Comparison of ENCODE assay signal across 11 cellular contexts in genomic region chr2:236550701-236551465, GRCh38. TPM values are rescaled to one million over a fixed set of nuclear protein-coding genes. Genes with fewer than 3 reads are reported as not detected.
DNase-seq lines count a peak whose midpoint lies in the region; ATAC-seq lines count a peak whose summit lies in the region.
"Had no signal": no experiment of that assay in that cellular context is flagged by ENCODE, and none has a peak within 500 bp of the region (broad histone marks: within the 10 kb centered on the region; RNA-seq: fewer than 3 reads in every experiment).

No MANE protein-coding gene starts in this region.

- H3K36me3 Mint-ChIP-seq in activated CD4-positive, alpha-beta T cell treated with anti-CD3 and anti-CD28 coated beads for 36 hours (ENCODE audit: low read depth) = peaks cover 21% of the 10 kb centered on the region
- H3K36me3 Mint-ChIP-seq in activated CD4-positive, alpha-beta T cell treated with anti-CD3 and anti-CD28 coated beads, Interleukin-2, amount 10 ng/mL, durations not matched to agents 24 days and 14 days (ENCODE audit: low read depth) = peaks cover 42% of the 10 kb centered on the region
- H3K36me3 Mint-ChIP-seq in naive thymus-derived CD4-positive, alpha-beta T cell = peaks cover 6 to 70% (median 18%) of the 10 kb centered on the region in 5 donors

- peak; percentile 17 for ATAC-seq in activated CD4-positive, alpha-beta T cell treated with anti-CD3 and anti-CD28 coated beads for 36 hours
- ATAC-seq in GM21515 (IDR thresholded peaks at IDR 0.05; ENCODE audit: unreplicated experiment) (peak; percentile 57), HG03342 (IDR thresholded peaks at IDR 0.05; ENCODE audit: unreplicated experiment) (peak; percentile 61), HG02884 (IDR thresholded peaks at IDR 0.05; ENCODE audit: unreplicated experiment) (no peak)
- no peak for ATAC-seq in naive thymus-derived CD4-positive, alpha-beta T cell

- no peaks in the 10 kb centered on the region for H3K36me3 ChIP-seq in naive thymus-derived CD4-positive, alpha-beta T cell (ENCODE audit: control insufficient read depth in 2 of 3, insufficient read depth in 3 of 3, low read length in 3 of 3)

- POLR2A ChIA-PET in activated CD4-positive, alpha-beta T cell treated with anti-CD3 and anti-CD28 coated beads for 36 hours (lab: Charles Lee) = no interaction called here
- POLR2A ChIA-PET in naive thymus-derived CD4-positive, alpha-beta T cell (lab: Charles Lee) = interaction anchor here (1.1 to 1.4 kb wide), 4 partner anchors 12 to 33 kb away, joined by 3 to 6 read pairs (median 4); no protein-coding TSS in a partner anchor

- H3K4me1 ChIP-seq in naive thymus-derived CD4-positive, alpha-beta T cell (ENCODE audit: control insufficient read depth in 2 of 2, insufficient read depth in 2 of 2, low read length in 2 of 2) = peaks cover 62 to 87% of the 10 kb centered on the region in 2 donors

- no peaks in the 10 kb centered on the region for H3K27me3 ChIP-seq in naive thymus-derived CD4-positive, alpha-beta T cell (ENCODE audit: control insufficient read depth in 2 of 2, insufficient read depth in 2 of 2, low read length in 2 of 2)

- no peak overlapping the region for H3K27ac Mint-ChIP-seq in activated CD4-positive, alpha-beta T cell treated with anti-CD3 and anti-CD28 coated beads for 36 hours
- no peak overlapping the region for H3K27ac Mint-ChIP-seq in activated CD4-positive, alpha-beta T cell treated with anti-CD3 and anti-CD28 coated beads, Interleukin-2, amount 10 ng/mL, durations not matched to agents 24 days and 14 days
- H3K27ac Mint-ChIP-seq in naive thymus-derived CD4-positive, alpha-beta T cell = peak overlapping the region in 8 of 9 donors; percentile 66 to 94 (median 87)

- H3K4me3 ChIP-seq in naive thymus-derived CD4-positive, alpha-beta T cell (ENCODE audit: low read length) = no peak overlapping the region
- H3K4me3 ChIP-seq: lung had no signal

- no peak overlapping the region for H3K4me3 Mint-ChIP-seq in activated CD4-positive, alpha-beta T cell treated with anti-CD3 and anti-CD28 coated beads for 36 hours
- no peak overlapping the region for H3K4me3 Mint-ChIP-seq in activated CD4-positive, alpha-beta T cell treated with anti-CD3 and anti-CD28 coated beads, Interleukin-2, amount 10 ng/mL, durations not matched to agents 24 days and 14 days
- H3K4me3 Mint-ChIP-seq in naive thymus-derived CD4-positive, alpha-beta T cell = peak overlapping the region in 1 of 10 donors; percentile 13

- peak; percentile 69 for DNase-seq in activated CD4-positive, alpha-beta T cell treated with anti-CD3 and anti-CD28 coated beads for 36 hours
- no peak for DNase-seq in activated CD4-positive, alpha-beta T cell treated with anti-CD3 and anti-CD28 coated beads, Interleukin-2, amount 10 ng/mL, durations not matched to agents 24 days and 14 days
- no peak for DNase-seq in naive thymus-derived CD4-positive, alpha-beta T cell
- DNase-seq in inferior parietal cortex (ENCODE audit: extremely low spot score) (no peak), T-helper 9 cell (no peak)
- DNase-seq: activated T-cell treated with anti-CD3 and anti-CD28 coated beads, Interleukin-2, amount 50 U/mL, for 4 hours had no signal

- peaks cover 0 to 9% (median 0%) of the 10 kb centered on the region in 3 experiments for H3K9me3 ChIP-seq in naive thymus-derived CD4-positive, alpha-beta T cell (ENCODE audit: control insufficient read depth in 2 of 3, low read length in 3 of 3)

- H3K9me3 Mint-ChIP-seq in activated CD4-positive, alpha-beta T cell treated with anti-CD3 and anti-CD28 coated beads for 36 hours (ENCODE audit: low read depth) = peaks cover 20% of the 10 kb centered on the region
- peaks cover 27% of the 10 kb centered on the region for H3K9me3 Mint-ChIP-seq in activated CD4-positive, alpha-beta T cell treated with anti-CD3 and anti-CD28 coated beads, Interleukin-2, amount 10 ng/mL, durations not matched to agents 24 days and 14 days
- H3K9me3 Mint-ChIP-seq in naive thymus-derived CD4-positive, alpha-beta T cell = peaks cover 0 to 19% (median 7%) of the 10 kb centered on the region in 11 donors

- peaks cover 97% of the 10 kb centered on the region for H3K4me1 Mint-ChIP-seq in activated CD4-positive, alpha-beta T cell treated with anti-CD3 and anti-CD28 coated beads for 36 hours
- H3K4me1 Mint-ChIP-seq in activated CD4-positive, alpha-beta T cell treated with anti-CD3 and anti-CD28 coated beads, Interleukin-2, amount 10 ng/mL, durations not matched to agents 24 days and 14 days = peaks cover 70% of the 10 kb centered on the region
- peaks cover 73 to 93% (median 89%) of the 10 kb centered on the region in 7 donors for H3K4me1 Mint-ChIP-seq in naive thymus-derived CD4-positive, alpha-beta T cell

- no peak overlapping the region for H3K27ac ChIP-seq in naive thymus-derived CD4-positive, alpha-beta T cell (ENCODE audit: low read depth, low read length)
- H3K27ac ChIP-seq: KMS-11 had no signal

- CTCF ChIA-PET in activated CD4-positive, alpha-beta T cell treated with anti-CD3 and anti-CD28 coated beads for 36 hours (lab: Charles Lee) = interaction anchor here (0.9 to 1.5 kb wide), 3 partner anchors 8 to 38 kb away, joined by 3 to 4 read pairs (median 4); no protein-coding TSS in a partner anchor
- CTCF ChIA-PET in naive thymus-derived CD4-positive, alpha-beta T cell (lab: Charles Lee) = interaction anchor here (0.7 to 1.7 kb wide), 2 partner anchors 14 to 39 kb away, joined by 3 read pairs; no protein-coding TSS in a partner anchor

- no peaks in the 10 kb centered on the region for H3K27me3 Mint-ChIP-seq in activated CD4-positive, alpha-beta T cell treated with anti-CD3 and anti-CD28 coated beads for 36 hours
- no peaks in the 10 kb centered on the region for H3K27me3 Mint-ChIP-seq in activated CD4-positive, alpha-beta T cell treated with anti-CD3 and anti-CD28 coated beads, Interleukin-2, amount 10 ng/mL, durations not matched to agents 24 days and 14 days
- no peaks in the 10 kb centered on the region for H3K27me3 Mint-ChIP-seq in naive thymus-derived CD4-positive, alpha-beta T cell

- intact Hi-C loops in activated CD4-positive, alpha-beta T cell treated with anti-CD3 and anti-CD28 coated beads for 36 hours (cut with DNase I, micrococcal nuclease) = loop anchor here (5.0 to 10.0 kb wide), 4 partner anchors 536 to 1144 kb away; partner anchors contain the start of gene COPS8 (in 1 of the 2)
- intact Hi-C loops in activated CD4-positive, alpha-beta T cell treated with anti-CD3 and anti-CD28 coated beads, Interleukin-2, amount 10 ng/mL, durations not matched to agents 24 days and 14 days (cut with micrococcal nuclease) = no loop called here
- intact Hi-C loops in naive thymus-derived CD4-positive, alpha-beta T cell (cut with micrococcal nuclease) = no loop called here

RNA-seq across cellular contexts. Expression of gene ACKR3, which starts 18.7 kb away (rescaled TPM):
- 1 to 10 TPM; 1.2 to 2.4 TPM for total RNA-seq in activated CD4-positive, alpha-beta T cell treated with anti-CD3 and anti-CD28 coated beads for 36 hours
- total RNA-seq in activated CD4-positive, alpha-beta T cell treated with anti-CD3 and anti-CD28 coated beads, Interleukin-2, amount 10 ng/mL, durations not matched to agents 24 days and 14 days = 0.58 and 0.64 TPM in 2 replicates
- total RNA-seq in naive thymus-derived CD4-positive, alpha-beta T cell = 1 to 10 TPM; 2.8 to 6.2 (median 4.9) TPM
- polyA plus RNA-seq in naive thymus-derived CD4-positive, alpha-beta T cell = 1 to 10 TPM; 4.0 to 4.1 TPM

Comparison
In these comparisons a context has a peak if more than half of its experiments do, and no peak if none do; other contexts are left out.
1. intact Hi-C loops: an anchor here in activated CD4-positive, alpha-beta T cell treated with anti-CD3 and anti-CD28 coated beads for 36 hours (5.0 to 10.0 kb wide); none called in activated CD4-positive, alpha-beta T cell treated with anti-CD3 and anti-CD28 coated beads, Interleukin-2, amount 10 ng/mL, durations not matched to agents 24 days and 14 days and naive thymus-derived CD4-positive, alpha-beta T cell.
2. ATAC-seq: peak in activated CD4-positive, alpha-beta T cell treated with anti-CD3 and anti-CD28 coated beads for 36 hours (single experiment), GM21515 (single experiment) and HG03342 (single experiment); none in naive thymus-derived CD4-positive, alpha-beta T cell (single experiment) and HG02884 (single experiment).
3. H3K27ac Mint-ChIP-seq: peak in naive thymus-derived CD4-positive, alpha-beta T cell (8 of 9); none in activated CD4-positive, alpha-beta T cell treated with anti-CD3 and anti-CD28 coated beads for 36 hours (single experiment) and activated CD4-positive, alpha-beta T cell treated with anti-CD3 and anti-CD28 coated beads, Interleukin-2, amount 10 ng/mL, durations not matched to agents 24 days and 14 days (single experiment).